In genomic region chr15:85554852-85555521, GRCh38 we compare ENCODE assay signal across 10 cellular contexts.
DNase-seq lines count a peak whose midpoint lies in the region; ATAC-seq and TF ChIP-seq lines count a peak whose summit lies in the region.
"Had no signal": no experiment of that assay in that cellular context is flagged by ENCODE, and none has a peak within 500 bp of the region (broad histone marks: within the 10 kb centered on the region; RNA-seq: fewer than 3 reads in every experiment).

No MANE protein-coding gene starts in this region.

- ATAC-seq in stimulated activated naive CD8-positive, alpha-beta T cell treated with anti-CD3 and anti-CD28 coated beads, Interleukin-15, Interleukin-2, amounts not matched to agents 100 U/mL and 50 U/mL, for 24 hours: no peak
- ATAC-seq in HG03378 (IDR thresholded peaks at IDR 0.05; ENCODE audit: unreplicated experiment): peak; percentile 38
- peak; percentile 78 for ATAC-seq in activated B cell treated with CpG ODN at 0.5 μM for 24 hours (ENCODE audit: low read depth)
- peak; percentile 15 for ATAC-seq in aorta (ENCODE audit: low FRiP score)
- ATAC-seq in HG02981 (IDR thresholded peaks at IDR 0.05; ENCODE audit: unreplicated experiment): no peak

- H3K36me3 ChIP-seq in aorta (ENCODE audit: control insufficient read depth in 1 of 2, insufficient read depth in 2 of 2, low read length in 1 of 2) (no peaks in the 10 kb centered on the region), brain microvascular endothelial cell (replicated peaks) (no peaks in the 10 kb centered on the region)

- no peak for TF ChIP-seq CTCF in activated B cell treated with CpG ODN at 0.5 μM for 24 hours (IDR thresholded peaks at IDR 0.05)
- no peak for TF ChIP-seq CTCF in brain microvascular endothelial cell (IDR thresholded peaks at IDR 0.05; ENCODE audit: low read depth, low read length, missing control alignments)

- intact Hi-C loops in activated B cell treated with CpG ODN at 0.5 μM for 24 hours (cut with micrococcal nuclease) (loop anchor here (1.0 to 5.0 kb wide), 2 partner anchors 12 to 33 kb away; no protein-coding TSS in a partner anchor), aorta (cut with DNase I) (no loop called here)

- in situ Hi-C loops in brain microvascular endothelial cell (cut with HindIII; ENCODE audit: low pct_ligation_motif_present, low sequenced_read_pairs): no loop called here

- H3K4me3 Mint-ChIP-seq in stimulated activated naive CD8-positive, alpha-beta T cell treated with anti-CD3 and anti-CD28 coated beads, Interleukin-15, Interleukin-2, amounts not matched to agents 100 ng/mL and 50 ng/mL, for 24 hours: peak overlapping the region; percentile 56
- peak overlapping the region; percentile 42 for H3K4me3 Mint-ChIP-seq in activated B cell treated with CpG ODN at 0.5 μM for 24 hours

- no peak overlapping the region for H3K4me3 ChIP-seq in aorta (ENCODE audit: low read length in 2 of 2)
- no peak overlapping the region for H3K4me3 ChIP-seq in brain microvascular endothelial cell (ENCODE audit: low read depth, low read length)
- H3K4me3 ChIP-seq: coronary artery had no signal

- H3K4me1 Mint-ChIP-seq in stimulated activated naive CD8-positive, alpha-beta T cell treated with anti-CD3 and anti-CD28 coated beads, Interleukin-15, Interleukin-2, amounts not matched to agents 100 ng/mL and 50 ng/mL, for 24 hours (ENCODE audit: low read depth): peaks cover 61% of the 10 kb centered on the region
- H3K4me1 Mint-ChIP-seq in activated B cell treated with CpG ODN at 0.5 μM for 24 hours: peaks cover 40% of the 10 kb centered on the region

- H3K9me3 Mint-ChIP-seq in stimulated activated naive CD8-positive, alpha-beta T cell treated with anti-CD3 and anti-CD28 coated beads, Interleukin-15, Interleukin-2, amounts not matched to agents 100 ng/mL and 50 ng/mL, for 24 hours: no peaks in the 10 kb centered on the region
- H3K9me3 Mint-ChIP-seq in activated B cell treated with CpG ODN at 0.5 μM for 24 hours: no peaks in the 10 kb centered on the region

- no peaks in the 10 kb centered on the region for H3K27me3 Mint-ChIP-seq in stimulated activated naive CD8-positive, alpha-beta T cell treated with anti-CD3 and anti-CD28 coated beads, Interleukin-15, Interleukin-2, amounts not matched to agents 100 ng/mL and 50 ng/mL, for 24 hours
- H3K27me3 Mint-ChIP-seq in activated B cell treated with CpG ODN at 0.5 μM for 24 hours: no peaks in the 10 kb centered on the region

- 90 to 91% methylated on average over 7 of the region's 7 CpGs for WGBS in aorta, 2 donors

- peaks cover 21% of the 10 kb centered on the region for H3K36me3 Mint-ChIP-seq in stimulated activated naive CD8-positive, alpha-beta T cell treated with anti-CD3 and anti-CD28 coated beads, Interleukin-15, Interleukin-2, amounts not matched to agents 100 ng/mL and 50 ng/mL, for 24 hours (ENCODE audit: low read depth)
- peaks cover 53% of the 10 kb centered on the region for H3K36me3 Mint-ChIP-seq in activated B cell treated with CpG ODN at 0.5 μM for 24 hours (ENCODE audit: low read depth)

- no peaks in the 10 kb centered on the region for H3K9me3 ChIP-seq in aorta (ENCODE audit: control insufficient read depth, low read length)

- H3K27ac ChIP-seq in aorta (ENCODE audit: low read depth in 1 of 2, low read length in 2 of 2) (no peak overlapping the region), brain microvascular endothelial cell (no peak overlapping the region)

- POLR2A ChIA-PET in activated B cell treated with CpG ODN at 0.5 μM for 24 hours (lab: Charles Lee): interaction anchor here (0.6 to 3.0 kb wide), 5 partner anchors 11 to 838 kb away, joined by 3 to 11 read pairs (median 9); no protein-coding TSS in a partner anchor

- CTCF ChIA-PET in activated B cell treated with CpG ODN at 0.5 μM for 24 hours (lab: Charles Lee): interaction anchor here (0.9 to 2.1 kb wide), 5 partner anchors 11 to 49 kb away, joined by 3 to 6 read pairs (median 4); no protein-coding TSS in a partner anchor

- H3K27me3 ChIP-seq in aorta (ENCODE audit: control insufficient read depth in 1 of 2, insufficient read depth in 2 of 2, low read length in 1 of 2) (no peaks in the 10 kb centered on the region), brain microvascular endothelial cell (replicated peaks) (no peaks in the 10 kb centered on the region)

- DNase-seq in stimulated activated naive CD8-positive, alpha-beta T cell treated with anti-CD3 and anti-CD28 coated beads, Interleukin-15, Interleukin-2, amounts not matched to agents 100 U/mL and 50 U/mL, for 24 hours: no peak
- DNase-seq in activated B cell treated with CpG ODN at 0.5 μM for 24 hours (no peak), aorta (no peak), brain microvascular endothelial cell (no peak), NCI-H526 treated with DMSO at 0.1 percent for 48 hours (lab: John Stamatoyannopoulos, UW) (no peak)
- DNase-seq: activated CD8-positive, alpha-beta memory T cell treated with anti-CD3 and anti-CD28 coated beads, Interleukin-2, amount 50 U/mL, for 48 hours had no signal

- peak overlapping the region; percentile 69 for H3K27ac Mint-ChIP-seq in stimulated activated naive CD8-positive, alpha-beta T cell treated with anti-CD3 and anti-CD28 coated beads, Interleukin-15, Interleukin-2, amounts not matched to agents 100 ng/mL and 50 ng/mL, for 24 hours
- peak overlapping the region; percentile 62 for H3K27ac Mint-ChIP-seq in activated B cell treated with CpG ODN at 0.5 μM for 24 hours

- peaks cover 0 to 3% of the 10 kb centered on the region in 2 donors for H3K4me1 ChIP-seq in aorta (ENCODE audit: control insufficient read depth in 1 of 2, insufficient read depth in 2 of 2, low read length in 2 of 2)

Comparison
In these comparisons a context has a peak if more than half of its experiments do, and no peak if none do; other contexts are left out.
1. ATAC-seq: peak in HG03378 (single experiment), activated B cell treated with CpG ODN at 0.5 μM for 24 hours (single experiment) and aorta (single experiment); none in stimulated activated naive CD8-positive, alpha-beta T cell treated with anti-CD3 and anti-CD28 coated beads, Interleukin-15, Interleukin-2, amounts not matched to agents 100 U/mL and 50 U/mL, for 24 hours (single experiment) and HG02981 (single experiment).